1 cellular context compared by ENCODE assay signal in the genomic region with DNA sequence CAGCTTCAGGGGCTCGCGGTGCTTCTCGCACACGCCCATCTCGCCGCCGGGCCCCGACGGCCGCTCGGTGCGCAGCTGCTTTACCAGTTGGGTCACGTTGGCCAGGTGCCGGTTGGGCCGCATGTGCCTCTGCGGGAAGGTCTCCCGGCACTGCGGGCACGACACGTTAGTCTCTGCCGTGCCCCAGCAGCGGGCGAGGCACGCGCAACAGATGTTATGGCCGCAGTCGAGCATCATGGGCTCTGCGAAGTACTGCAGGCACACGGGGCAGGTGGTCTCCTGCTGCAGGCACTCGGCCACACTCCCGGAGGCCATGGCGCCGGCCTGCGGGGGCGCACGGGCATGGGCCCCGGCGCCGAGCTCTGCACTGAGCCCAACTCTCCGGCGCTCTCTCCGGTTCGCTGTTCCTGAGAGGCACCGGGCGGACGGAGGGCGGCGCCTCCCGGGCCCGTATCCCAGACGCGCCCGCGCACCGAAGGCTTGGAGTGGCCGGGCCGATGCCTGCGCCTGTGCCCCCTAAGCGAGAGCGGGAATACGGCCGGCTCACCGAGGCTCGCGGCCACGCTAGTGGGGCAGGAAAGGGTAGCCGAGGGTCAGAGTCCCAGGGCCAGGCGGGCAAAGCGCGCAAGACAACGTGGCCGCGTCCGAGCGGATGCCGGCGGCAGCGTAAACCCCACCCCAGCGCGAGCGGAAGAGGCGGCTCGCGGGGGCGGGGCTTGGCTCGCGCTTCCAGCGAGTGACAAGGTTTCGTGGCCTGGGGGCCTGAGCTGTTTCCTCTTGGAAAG.
A peak's percentile ranks its signal among the peaks of the same experiment; 100 is the strongest.
TF ChIP-seq lines count a peak whose summit lies in the region.

TSS of gene TRIM27 (minus strand) at position 668 of the 785 bp plus-strand sequence. CDS start at position 315, 353 bp downstream.

TF ChIP-seq in WTC11, 78 proteins besides CTCF, POLR2A, EP300 and RAD21 (continued from another document and continues in another):
- TF ChIP-seq, protein P1, sequence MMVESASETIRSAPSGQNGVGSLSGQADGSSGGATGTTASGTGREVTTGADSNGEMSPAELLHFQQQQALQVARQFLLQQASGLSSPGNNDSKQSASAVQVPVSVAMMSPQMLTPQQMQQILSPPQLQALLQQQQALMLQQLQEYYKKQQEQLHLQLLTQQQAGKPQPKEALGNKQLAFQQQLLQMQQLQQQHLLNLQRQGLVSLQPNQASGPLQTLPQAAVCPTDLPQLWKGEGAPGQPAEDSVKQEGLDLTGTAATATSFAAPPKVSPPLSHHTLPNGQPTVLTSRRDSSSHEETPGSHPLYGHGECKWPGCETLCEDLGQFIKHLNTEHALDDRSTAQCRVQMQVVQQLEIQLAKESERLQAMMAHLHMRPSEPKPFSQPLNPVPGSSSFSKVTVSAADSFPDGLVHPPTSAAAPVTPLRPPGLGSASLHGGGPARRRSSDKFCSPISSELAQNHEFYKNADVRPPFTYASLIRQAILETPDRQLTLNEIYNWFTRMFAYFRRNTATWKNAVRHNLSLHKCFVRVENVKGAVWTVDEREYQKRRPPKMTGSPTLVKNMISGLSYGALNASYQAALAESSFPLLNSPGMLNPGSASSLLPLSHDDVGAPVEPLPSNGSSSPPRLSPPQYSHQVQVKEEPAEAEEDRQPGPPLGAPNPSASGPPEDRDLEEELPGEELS (CRISPR knock-in tag; IDR thresholded peaks at IDR 0.05) = no peak; the same call in 1 of the 2 replicates
- TF ChIP-seq, protein P2, sequence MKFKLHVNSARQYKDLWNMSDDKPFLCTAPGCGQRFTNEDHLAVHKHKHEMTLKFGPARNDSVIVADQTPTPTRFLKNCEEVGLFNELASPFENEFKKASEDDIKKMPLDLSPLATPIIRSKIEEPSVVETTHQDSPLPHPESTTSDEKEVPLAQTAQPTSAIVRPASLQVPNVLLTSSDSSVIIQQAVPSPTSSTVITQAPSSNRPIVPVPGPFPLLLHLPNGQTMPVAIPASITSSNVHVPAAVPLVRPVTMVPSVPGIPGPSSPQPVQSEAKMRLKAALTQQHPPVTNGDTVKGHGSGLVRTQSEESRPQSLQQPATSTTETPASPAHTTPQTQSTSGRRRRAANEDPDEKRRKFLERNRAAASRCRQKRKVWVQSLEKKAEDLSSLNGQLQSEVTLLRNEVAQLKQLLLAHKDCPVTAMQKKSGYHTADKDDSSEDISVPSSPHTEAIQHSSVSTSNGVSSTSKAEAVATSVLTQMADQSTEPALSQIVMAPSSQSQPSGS (CRISPR knock-in tag; IDR thresholded peaks at IDR 0.05; ENCODE audit: borderline replicate concordance, low read depth) = no peak
- TF ChIP-seq AR (CRISPR knock-in tag; IDR thresholded peaks at IDR 0.05) (no peak), ZNF532 (CRISPR knock-in tag; IDR thresholded peaks at IDR 0.05; ENCODE audit: borderline replicate concordance) (no peak), ZNF671 (CRISPR knock-in tag; IDR thresholded peaks at IDR 0.05) (no peak), IRF1 (CRISPR knock-in tag; IDR thresholded peaks at IDR 0.05) (peak; percentile 65; the same call in 1 of the 2 replicates), CREM (CRISPR knock-in tag; IDR thresholded peaks at IDR 0.05) (peak; percentile 73; the same call in 1 of the 2 replicates), USF2 (CRISPR knock-in tag; IDR thresholded peaks at IDR 0.05) (no peak), ZNF232 (CRISPR knock-in tag; IDR thresholded peaks at IDR 0.05) (no peak; the same call in 1 of the 2 replicates), ESRRA (CRISPR knock-in tag; IDR thresholded peaks at IDR 0.05; ENCODE audit: borderline replicate concordance) (peak; percentile 85; the same call in 1 of the 2 replicates), AFF4 (CRISPR knock-in tag; IDR thresholded peaks at IDR 0.05; ENCODE audit: borderline replicate concordance) (no peak)
- TF ChIP-seq, protein P3, sequence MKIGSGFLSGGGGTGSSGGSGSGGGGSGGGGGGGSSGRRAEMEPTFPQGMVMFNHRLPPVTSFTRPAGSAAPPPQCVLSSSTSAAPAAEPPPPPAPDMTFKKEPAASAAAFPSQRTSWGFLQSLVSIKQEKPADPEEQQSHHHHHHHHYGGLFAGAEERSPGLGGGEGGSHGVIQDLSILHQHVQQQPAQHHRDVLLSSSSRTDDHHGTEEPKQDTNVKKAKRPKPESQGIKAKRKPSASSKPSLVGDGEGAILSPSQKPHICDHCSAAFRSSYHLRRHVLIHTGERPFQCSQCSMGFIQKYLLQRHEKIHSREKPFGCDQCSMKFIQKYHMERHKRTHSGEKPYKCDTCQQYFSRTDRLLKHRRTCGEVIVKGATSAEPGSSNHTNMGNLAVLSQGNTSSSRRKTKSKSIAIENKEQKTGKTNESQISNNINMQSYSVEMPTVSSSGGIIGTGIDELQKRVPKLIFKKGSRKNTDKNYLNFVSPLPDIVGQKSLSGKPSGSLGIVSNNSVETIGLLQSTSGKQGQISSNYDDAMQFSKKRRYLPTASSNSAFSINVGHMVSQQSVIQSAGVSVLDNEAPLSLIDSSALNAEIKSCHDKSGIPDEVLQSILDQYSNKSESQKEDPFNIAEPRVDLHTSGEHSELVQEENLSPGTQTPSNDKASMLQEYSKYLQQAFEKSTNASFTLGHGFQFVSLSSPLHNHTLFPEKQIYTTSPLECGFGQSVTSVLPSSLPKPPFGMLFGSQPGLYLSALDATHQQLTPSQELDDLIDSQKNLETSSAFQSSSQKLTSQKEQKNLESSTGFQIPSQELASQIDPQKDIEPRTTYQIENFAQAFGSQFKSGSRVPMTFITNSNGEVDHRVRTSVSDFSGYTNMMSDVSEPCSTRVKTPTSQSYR (CRISPR knock-in tag; IDR thresholded peaks at IDR 0.05) = no peak
- TF ChIP-seq, protein P4, sequence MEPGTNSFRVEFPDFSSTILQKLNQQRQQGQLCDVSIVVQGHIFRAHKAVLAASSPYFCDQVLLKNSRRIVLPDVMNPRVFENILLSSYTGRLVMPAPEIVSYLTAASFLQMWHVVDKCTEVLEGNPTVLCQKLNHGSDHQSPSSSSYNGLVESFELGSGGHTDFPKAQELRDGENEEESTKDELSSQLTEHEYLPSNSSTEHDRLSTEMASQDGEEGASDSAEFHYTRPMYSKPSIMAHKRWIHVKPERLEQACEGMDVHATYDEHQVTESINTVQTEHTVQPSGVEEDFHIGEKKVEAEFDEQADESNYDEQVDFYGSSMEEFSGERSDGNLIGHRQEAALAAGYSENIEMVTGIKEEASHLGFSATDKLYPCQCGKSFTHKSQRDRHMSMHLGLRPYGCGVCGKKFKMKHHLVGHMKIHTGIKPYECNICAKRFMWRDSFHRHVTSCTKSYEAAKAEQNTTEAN (CRISPR knock-in tag; IDR thresholded peaks at IDR 0.05) = peak; percentile 95; the same call in 1 of the 2 replicates
- TF ChIP-seq, protein P5, sequence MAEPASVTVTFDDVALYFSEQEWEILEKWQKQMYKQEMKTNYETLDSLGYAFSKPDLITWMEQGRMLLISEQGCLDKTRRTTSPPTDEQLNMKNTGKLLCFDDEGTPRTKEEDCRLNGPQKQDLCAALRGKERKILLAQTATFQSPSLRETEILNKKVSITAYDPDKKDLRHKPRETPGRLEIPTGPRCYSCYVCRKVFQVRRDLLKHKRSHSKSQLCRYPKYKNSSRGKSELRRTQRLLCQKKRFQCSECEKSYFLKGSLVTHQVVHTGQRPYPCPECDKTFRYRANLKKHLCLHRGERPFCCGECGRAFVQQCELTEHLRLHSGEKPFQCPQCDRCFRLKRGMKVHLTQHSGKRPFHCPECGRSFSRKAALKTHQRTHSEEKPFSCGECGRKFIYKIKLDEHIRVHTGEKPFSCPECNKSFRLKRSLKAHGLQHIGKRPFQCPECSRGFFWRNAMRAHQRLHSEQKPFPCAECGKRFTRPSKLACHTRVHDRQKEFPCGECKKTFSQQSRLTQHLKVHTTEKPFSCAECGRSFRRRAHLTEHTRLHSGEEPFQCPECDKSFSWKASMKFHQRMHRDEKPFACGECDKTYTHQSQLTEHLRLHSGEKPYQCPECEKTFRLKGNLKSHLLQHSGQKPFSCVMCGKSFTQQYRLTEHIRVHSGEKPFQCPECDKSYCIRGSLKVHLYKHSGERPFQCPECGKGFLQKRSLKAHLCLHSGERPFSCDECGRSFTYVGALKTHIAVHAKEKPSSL (CRISPR knock-in tag; conservative IDR thresholded peaks at IDR 0.05) = 0 out of 2 replicates have a peak, but pooled peaks have one; percentile 8
- TF ChIP-seq, protein P6, sequence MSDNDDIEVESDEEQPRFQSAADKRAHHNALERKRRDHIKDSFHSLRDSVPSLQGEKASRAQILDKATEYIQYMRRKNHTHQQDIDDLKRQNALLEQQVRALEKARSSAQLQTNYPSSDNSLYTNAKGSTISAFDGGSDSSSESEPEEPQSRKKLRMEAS (CRISPR knock-in tag; IDR thresholded peaks at IDR 0.05) = peak; percentile 86
